Comparison of ENCODE assay signal across 8 cellular contexts in the genomic region with DNA sequence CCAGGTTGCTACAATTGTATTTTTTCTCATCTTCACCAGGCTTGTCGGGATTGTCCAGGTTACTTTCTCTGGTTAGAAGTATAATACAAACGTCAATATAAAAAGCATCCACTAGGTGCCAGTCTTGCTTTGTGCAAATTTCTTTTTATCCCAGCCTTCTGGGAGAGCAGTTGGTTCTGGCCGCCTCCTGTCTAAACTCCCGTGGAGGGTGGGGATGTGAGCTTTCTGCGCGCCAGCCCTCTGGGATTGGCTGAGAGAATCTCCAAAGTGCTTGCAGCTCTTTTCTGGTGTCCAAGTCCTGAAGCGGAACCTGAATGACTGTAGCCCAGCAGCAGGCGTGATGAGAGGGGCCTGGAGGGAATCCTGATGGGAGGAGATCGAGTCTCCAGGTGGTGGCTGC. TPM values are rescaled to one million over a fixed set of nuclear protein-coding genes. Genes with fewer than 3 reads are reported as not detected.
DNase-seq lines count a peak whose midpoint lies in the region; ATAC-seq, FAIRE-seq and TF ChIP-seq lines count a peak whose summit lies in the region.

No MANE protein-coding gene starts in this region.

- no peak overlapping the region for H3K4me3 Mint-ChIP-seq in stimulated activated effector memory CD8-positive, alpha-beta T cell treated with anti-CD3 and anti-CD28 coated beads, Interleukin-12 subunit alpha, Interleukin-12 subunit beta, amount 100 ng/mL, for 72 hours

- H3K9me3 Mint-ChIP-seq in stimulated activated effector memory CD8-positive, alpha-beta T cell treated with anti-CD3 and anti-CD28 coated beads, Interleukin-12 subunit alpha, Interleukin-12 subunit beta, amount 100 ng/mL, for 72 hours: no peaks in the 10 kb centered on the region

- peak; percentile 86 for ATAC-seq in left colon
- peak; percentile 76 for ATAC-seq in stimulated activated effector memory CD8-positive, alpha-beta T cell treated with anti-CD3 and anti-CD28 coated beads, Interleukin-12 subunit alpha, Interleukin-12 subunit beta, amount 100 ng/mL, for 72 hours
- ATAC-seq in GM19023 (IDR thresholded peaks at IDR 0.05; ENCODE audit: unreplicated experiment): no peak

- peak; percentile 50 for TF ChIP-seq CTCF in AG09309 (IDR thresholded peaks at IDR 0.05; ENCODE audit: control insufficient read depth, insufficient read depth, low read depth, low read length, missing control alignments)

- peaks cover 7% of the 10 kb centered on the region for H3K4me1 Mint-ChIP-seq in stimulated activated effector memory CD8-positive, alpha-beta T cell treated with anti-CD3 and anti-CD28 coated beads, Interleukin-12 subunit alpha, Interleukin-12 subunit beta, amount 100 ng/mL, for 72 hours

- TF ChIP-seq POLR2A in GM12892 (IDR thresholded peaks at IDR 0.05; ENCODE audit: low read depth, low read length): no peak

- H3K27ac Mint-ChIP-seq in stimulated activated effector memory CD8-positive, alpha-beta T cell treated with anti-CD3 and anti-CD28 coated beads, Interleukin-12 subunit alpha, Interleukin-12 subunit beta, amount 100 ng/mL, for 72 hours: no peak overlapping the region

- H3K36me3 Mint-ChIP-seq in stimulated activated effector memory CD8-positive, alpha-beta T cell treated with anti-CD3 and anti-CD28 coated beads, Interleukin-12 subunit alpha, Interleukin-12 subunit beta, amount 100 ng/mL, for 72 hours: no peaks in the 10 kb centered on the region

- H3K4me3 ChIP-seq in AG09309 (ENCODE audit: control insufficient read depth, low read depth, low read length): no peak overlapping the region

- DNase-seq in AG09309 (ENCODE audit: low read depth) (peak; percentile 40), GM12892 (ENCODE audit: insufficient read length) (no peak), NCI-H187 (lab: John Stamatoyannopoulos, UW) (peak; percentile 38 to 44), T follicular helper cell (ENCODE audit: low read depth) (peak; percentile 6), cerebellum (ENCODE audit: low spot score) (peak; percentile 78), left colon (peak in 1 of 2 donors; percentile 31)
- peak; percentile 21 to 59 for DNase-seq in stimulated activated effector memory CD8-positive, alpha-beta T cell treated with anti-CD3 and anti-CD28 coated beads, Interleukin-12 subunit alpha, Interleukin-12 subunit beta, amount 100 ng/mL, for 72 hours (ENCODE audit: low spot score in 2 of 2)

- peak; percentile 67 for FAIRE-seq in GM12892 (lab: Jason Lieb, UNC)

- intact Hi-C loops in left colon (cut with DNase I, micrococcal nuclease): loop anchor here in 1 of 2 donors (2.0 to 10.0 kb wide), 2 partner anchors 238 to 876 kb away; no protein-coding TSS in a partner anchor

RNA-seq across cellular contexts. Expression of gene TOGARAM2, which starts 22.4 kb away (rescaled TPM):
- 0.34 TPM for polyA plus RNA-seq in GM12892 (2012; ENCODE audit: missing spikeins)
- total RNA-seq in cerebellum (2.6 TPM), left colon (under 1 TPM; 0.17 to 0.64 TPM)
